Comparison of ENCODE assay signal across 23 cellular contexts in the genomic region with DNA sequence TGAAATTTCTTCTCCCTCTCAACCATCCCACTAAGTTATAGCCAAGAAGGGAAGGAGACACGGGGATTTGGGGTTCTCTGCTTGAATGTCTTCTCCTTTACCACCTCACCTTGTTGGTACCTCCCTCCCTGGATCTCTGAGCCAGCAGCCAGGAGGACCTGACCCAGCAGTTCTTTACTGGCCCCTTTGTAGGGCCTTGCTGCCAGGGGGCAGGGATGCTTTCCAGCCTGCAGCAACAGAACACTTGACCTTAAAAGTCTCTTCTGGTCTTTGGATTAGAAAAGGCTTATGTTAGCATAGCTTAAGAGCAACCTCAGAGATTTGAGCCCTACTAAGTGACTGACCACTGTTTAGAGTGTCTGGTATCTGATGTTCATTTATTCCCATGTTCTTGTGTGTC. TPM values are rescaled to one million over a fixed set of nuclear protein-coding genes. Genes with fewer than 3 reads are reported as not detected.
DNase-seq lines count a peak whose midpoint lies in the region; ATAC-seq and TF ChIP-seq lines count a peak whose summit lies in the region.
"Had no signal": no experiment of that assay in that cellular context is flagged by ENCODE, and none has a peak within 500 bp of the region (broad histone marks: within the 10 kb centered on the region; RNA-seq: fewer than 3 reads in every experiment).

No MANE protein-coding gene starts in this region.

- DNase-seq in activated CD4-positive, alpha-beta T cell treated with anti-CD3 and anti-CD28 coated beads, Interleukin-2, amount 10 ng/mL, durations not matched to agents 7 days and 5 days = no peak
- no peak for DNase-seq in activated CD4-positive, alpha-beta T cell treated with anti-CD3 and anti-CD28 coated beads, Interleukin-2, amount 50 U/mL, for 1 hour
- DNase-seq in hepatocyte (ENCODE audit: low spot score) = no peak
- DNase-seq in psoas muscle = no peak
- no peak for DNase-seq in NCI-H510A treated with DMSO at 0.1 percent for 48 hours (lab: John Stamatoyannopoulos, UW)
- DNase-seq in T-cell = no peak
- DNase-seq: ACHN; CD8-positive, alpha-beta T cell; DND-41; GM23248; H9; Kasumi-1; NCI-H1417; NCI-H1694 treated with DMSO at 0.1 percent for 48 hours; NCI-H446; NCI-H526 treated with DMSO at 0.1 percent for 48 hours had no signal

- H3K27me3 ChIP-seq in BLaER1 treated with 17β-estradiol and CSF1 and Interleukin-3, amounts not matched to agents 10 nM and 100 nM = no peaks in the 10 kb centered on the region
- H3K27me3 ChIP-seq in hepatocyte (no peaks in the 10 kb centered on the region), psoas muscle (ENCODE audit: insufficient read depth in 3 of 3, low read length in 2 of 3) (no peaks in the 10 kb centered on the region)
- H3K27me3 ChIP-seq: BLaER1 had no signal

- H3K4me3 ChIP-seq in BLaER1 treated with 17β-estradiol and CSF1 and Interleukin-3, amounts not matched to agents 10 nM and 100 nM = no peak overlapping the region
- no peak overlapping the region for H3K4me3 ChIP-seq in hepatocyte
- H3K4me3 ChIP-seq in psoas muscle = no peak overlapping the region
- H3K4me3 ChIP-seq: BLaER1, GM12878, GM23248 had no signal

- H3K36me3 Mint-ChIP-seq in activated CD4-positive, alpha-beta T cell treated with anti-CD3 and anti-CD28 coated beads, Interleukin-2, amount 10 ng/mL, durations not matched to agents 7 days and 5 days (ENCODE audit: low read depth) = peaks cover 61% of the 10 kb centered on the region
- H3K36me3 Mint-ChIP-seq in T-cell = peaks cover 73% of the 10 kb centered on the region

- H3K4me2 ChIP-seq in BLaER1 treated with 17β-estradiol and CSF1 and Interleukin-3, amounts not matched to agents 10 nM and 100 nM = peak overlapping the region in 8 of 11 experiments; percentile 60 to 91 (median 78); a peak in 11 of 22 replicates
- H3K4me2 ChIP-seq in hepatocyte = no peak overlapping the region

- H3K9me3 ChIP-seq in BLaER1 treated with 17β-estradiol and CSF1 and Interleukin-3, amounts not matched to agents 10 nM and 100 nM (replicated peaks in 1 of 11) = no peaks in the 10 kb centered on the region
- H3K9me3 ChIP-seq in hepatocyte (ENCODE audit: low read depth) (no peaks in the 10 kb centered on the region), psoas muscle (no peaks in the 10 kb centered on the region)
- H3K9me3 ChIP-seq: BLaER1 had no signal

- intact Hi-C loops in psoas muscle (cut with DNase I) = no loop called here

- 86% methylated on average over 1 of the region's 1 CpG for WGBS in hepatocyte (ENCODE audit: low lambda C conversion rate, missing lambda C conversion rate)
- WGBS in psoas muscle, 3 donors = 35 to 79% (median 65%) methylated on average over 1 of the region's 1 CpG

- peak in 1 of 4 donors; percentile 19 for ATAC-seq in psoas muscle
- ATAC-seq in T-cell (replicated peaks in 1 of 4) = no peak
- no peak for ATAC-seq in GM18520 (IDR thresholded peaks at IDR 0.05; ENCODE audit: unreplicated experiment)
- ATAC-seq: CD8-positive, alpha-beta T cell had no signal

- peaks cover 86 to 100% (median 97%) of the 10 kb centered on the region in 11 experiments for H3K36me3 ChIP-seq in BLaER1 treated with 17β-estradiol and CSF1 and Interleukin-3, amounts not matched to agents 10 nM and 100 nM
- H3K36me3 ChIP-seq in hepatocyte (replicated peaks; ENCODE audit: insufficient read depth, low read depth) = peaks cover 8% of the 10 kb centered on the region
- peaks cover 0 to 85% of the 10 kb centered on the region in 2 donors for H3K36me3 ChIP-seq in psoas muscle (ENCODE audit: insufficient read depth in 1 of 2, low read depth in 1 of 2)

- peaks cover 69% of the 10 kb centered on the region for H3K79me2 ChIP-seq in hepatocyte

- no peaks in the 10 kb centered on the region for H3K9me2 ChIP-seq in hepatocyte (replicated peaks; ENCODE audit: insufficient read depth)

- H3K27ac ChIP-seq in BLaER1 treated with 17β-estradiol and CSF1 and Interleukin-3, amounts not matched to agents 10 nM and 100 nM = peak overlapping the region in 9 of 11 experiments; percentile 4 to 83 (median 78); a peak in 13 of 22 replicates
- H3K27ac ChIP-seq in hepatocyte (peak overlapping the region; percentile 66), psoas muscle (peak overlapping the region; percentile 67)
- H3K27ac ChIP-seq: 22Rv1, BLaER1, GM23248, RWPE1 had no signal

- peak overlapping the region; percentile 38 for H3K27ac Mint-ChIP-seq in activated CD4-positive, alpha-beta T cell treated with anti-CD3 and anti-CD28 coated beads, Interleukin-2, amount 10 ng/mL, durations not matched to agents 7 days and 5 days
- no peak overlapping the region for H3K27ac Mint-ChIP-seq in T-cell
- H3K27ac Mint-ChIP-seq: CD8-positive, alpha-beta T cell had no signal

- CTCF ChIA-PET in activated CD4-positive, alpha-beta T cell treated with anti-CD3 and anti-CD28 coated beads, Interleukin-2, amount 10 ng/mL, durations not matched to agents 7 days and 5 days (lab: Charles Lee) = interaction anchor here (0.6 to 2.9 kb wide), 8 partner anchors 9 to 389 kb away, joined by 3 to 11 read pairs (median 4); a partner anchor contains a TSS
- CTCF ChIA-PET in T-cell (lab: Charles Lee) = no interaction called here

- H3K4me1 ChIP-seq in BLaER1 treated with 17β-estradiol and CSF1 and Interleukin-3, amounts not matched to agents 10 nM and 100 nM = peaks cover 35 to 70% (median 46%) of the 10 kb centered on the region in 10 experiments
- peaks cover 31% of the 10 kb centered on the region for H3K4me1 ChIP-seq in hepatocyte (ENCODE audit: insufficient read depth)
- H3K4me1 ChIP-seq in psoas muscle = peaks cover 70% of the 10 kb centered on the region

- no peaks in the 10 kb centered on the region for H3K27me3 Mint-ChIP-seq in activated CD4-positive, alpha-beta T cell treated with anti-CD3 and anti-CD28 coated beads, Interleukin-2, amount 10 ng/mL, durations not matched to agents 7 days and 5 days
- H3K27me3 Mint-ChIP-seq in T-cell = no peaks in the 10 kb centered on the region

- H3K9me3 Mint-ChIP-seq in activated CD4-positive, alpha-beta T cell treated with anti-CD3 and anti-CD28 coated beads, Interleukin-2, amount 10 ng/mL, durations not matched to agents 7 days and 5 days = no peaks in the 10 kb centered on the region
- no peaks in the 10 kb centered on the region for H3K9me3 Mint-ChIP-seq in T-cell
- H3K9me3 Mint-ChIP-seq: CD8-positive, alpha-beta T cell; H9 had no signal

- no peak overlapping the region for H3K4me3 Mint-ChIP-seq in activated CD4-positive, alpha-beta T cell treated with anti-CD3 and anti-CD28 coated beads, Interleukin-2, amount 10 ng/mL, durations not matched to agents 7 days and 5 days
- H3K4me3 Mint-ChIP-seq in T-cell = no peak overlapping the region
- H3K4me3 Mint-ChIP-seq: CD8-positive, alpha-beta T cell; H9 had no signal

- TF ChIP-seq CTCF in hepatocyte (IDR thresholded peaks at IDR 0.05; ENCODE audit: poor library complexity) (no peak), psoas muscle (IDR thresholded peaks at IDR 0.05) (no peak)

- no peak overlapping the region for H2AFZ ChIP-seq in hepatocyte
- H2AFZ ChIP-seq: GM23248 had no signal

- H4K20me1 ChIP-seq in BLaER1 treated with 17β-estradiol and CSF1 and Interleukin-3, amounts not matched to agents 10 nM and 100 nM = peaks cover 8 to 67% (median 22%) of the 10 kb centered on the region in 11 experiments; a peak in 19 of 22 replicates
- H4K20me1 ChIP-seq in hepatocyte (ENCODE audit: insufficient read depth, poor library complexity, severe bottlenecking) = peaks cover 32% of the 10 kb centered on the region

- H3K9ac ChIP-seq in BLaER1 treated with 17β-estradiol and CSF1 and Interleukin-3, amounts not matched to agents 10 nM and 100 nM = no peak overlapping the region; a peak in 1 of 22 replicates
- H3K9ac ChIP-seq: BLaER1, GM23248 had no signal

- peaks cover 15% of the 10 kb centered on the region for H3K4me1 Mint-ChIP-seq in activated CD4-positive, alpha-beta T cell treated with anti-CD3 and anti-CD28 coated beads, Interleukin-2, amount 10 ng/mL, durations not matched to agents 7 days and 5 days
- peaks cover 11 to 15% (median 12%) of the 10 kb centered on the region in 3 donors for H3K4me1 Mint-ChIP-seq in T-cell

- POLR2A ChIA-PET in activated CD4-positive, alpha-beta T cell treated with anti-CD3 and anti-CD28 coated beads, Interleukin-2, amount 10 ng/mL, durations not matched to agents 7 days and 5 days (lab: Charles Lee) = no interaction called here
- POLR2A ChIA-PET in T-cell (lab: Charles Lee) = interaction anchor here in 1 of 2 donors (0.6 kb wide), 1 partner anchor 497 kb away, joined by 4 read pairs; no protein-coding TSS in a partner anchor

RNA-seq across cellular contexts. Expression of a gene that starts 10.4 kb away (rescaled TPM):
- 10 to 100 TPM; 80.5 to 94.4 TPM for total RNA-seq in activated CD4-positive, alpha-beta T cell treated with anti-CD3 and anti-CD28 coated beads, Interleukin-2, amount 10 ng/mL, durations not matched to agents 7 days and 5 days
- total RNA-seq in hepatocyte (132 and 135 TPM in 2 replicates), psoas muscle (10 to 100 TPM; 49.2 to 63.8 (median 60.9) TPM), T-cell (10 to 100 TPM; 26.3 to 61.3 (median 55.3) TPM)
- polyA plus RNA-seq in hepatocyte (210 and 227 TPM in 2 replicates), psoas muscle (100 to 1,000 TPM in 1 of 3 donors, 10 to 100 TPM in 2; 30.7 to 102 (median 34.5) TPM)

RNA-seq across cellular contexts. Expression of a gene that starts 12.9 kb away (rescaled TPM):
- total RNA-seq in activated CD4-positive, alpha-beta T cell treated with anti-CD3 and anti-CD28 coated beads, Interleukin-2, amount 10 ng/mL, durations not matched to agents 7 days and 5 days = 10 to 100 TPM; 18.3 to 21.7 TPM
- total RNA-seq in hepatocyte (24.7 and 26.0 TPM in 2 replicates), psoas muscle (10 to 100 TPM in 1 of 4 donors, 1 to 10 TPM in 3; 7.5 to 10.9 (median 7.9) TPM), T-cell (10 to 100 TPM; 14.3 to 26.1 (median 22.6) TPM)
- polyA plus RNA-seq in hepatocyte (5.2 and 10.9 TPM in 2 replicates), psoas muscle (1 to 10 TPM; 4.3 to 9.4 (median 8.3) TPM)

RNA-seq across cellular contexts. Expression of a gene that starts 28.3 kb away (rescaled TPM):
- 10 to 100 TPM; 15.5 to 20.1 TPM for total RNA-seq in activated CD4-positive, alpha-beta T cell treated with anti-CD3 and anti-CD28 coated beads, Interleukin-2, amount 10 ng/mL, durations not matched to agents 7 days and 5 days
- total RNA-seq in hepatocyte (53.5 and 59.6 TPM in 2 replicates), psoas muscle (100 to 1,000 TPM in 2 of 4 donors, 10 to 100 TPM in 2; 81.9 to 109 (median 102) TPM), T-cell (10 to 100 TPM in 4 of 5 donors, 1 to 10 TPM in 1; 7.5 to 22.5 (median 20.4) TPM)
- polyA plus RNA-seq in hepatocyte (58.0 and 66.8 TPM in 2 replicates), psoas muscle (100 to 1,000 TPM; 106 to 120 (median 106) TPM)

RNA-seq across cellular contexts. Expression of a gene that starts 56.9 kb away (rescaled TPM):
- under 1 TPM; 0.10 to 0.29 TPM for total RNA-seq in activated CD4-positive, alpha-beta T cell treated with anti-CD3 and anti-CD28 coated beads, Interleukin-2, amount 10 ng/mL, durations not matched to agents 7 days and 5 days
- 1.5 TPM in 1 of 2 replicates, not detected in the other for total RNA-seq in hepatocyte
- polyA plus RNA-seq in hepatocyte = 0.74 TPM in 1 of 2 replicates, not detected in the other
- 1 to 10 TPM; 1.6 to 4.8 (median 2.6) TPM for total RNA-seq in psoas muscle
- 1 to 10 TPM; 2.2 to 2.3 (median 2.3) TPM for polyA plus RNA-seq in psoas muscle
- not detected for total RNA-seq in T-cell
- total RNA-seq: CD8-positive, alpha-beta T cell; GM23248; MCF 10A had no signal
- polyA plus RNA-seq: GM23248 had no signal
